Comparison of ENCODE assay signal across 19 cellular contexts in the genomic region with DNA sequence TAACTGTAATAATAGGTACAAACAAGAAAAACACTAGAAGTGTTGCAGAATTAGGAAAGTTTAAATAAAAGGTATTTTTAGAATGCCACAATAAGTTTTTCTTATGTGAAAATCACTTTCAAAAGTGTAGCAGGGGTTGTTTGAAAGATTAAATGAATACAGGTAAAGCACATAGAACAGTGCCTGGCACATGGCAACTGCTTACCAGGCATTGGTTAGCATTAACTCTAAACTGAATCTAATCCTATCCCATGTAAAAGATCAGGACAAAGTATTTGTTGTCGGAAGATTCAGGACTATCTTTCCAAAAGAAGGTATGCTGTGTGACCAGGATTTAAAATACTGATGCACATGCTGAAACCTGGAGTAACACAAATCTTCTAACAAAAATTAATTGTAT. TPM values are rescaled to one million over a fixed set of nuclear protein-coding genes. Genes with fewer than 3 reads are reported as not detected.
DNase-seq lines count a peak whose midpoint lies in the region; ATAC-seq and TF ChIP-seq lines count a peak whose summit lies in the region.
"Had no signal": no experiment of that assay in that cellular context is flagged by ENCODE, and none has a peak within 500 bp of the region (broad histone marks: within the 10 kb centered on the region; RNA-seq: fewer than 3 reads in every experiment).

No MANE protein-coding gene starts in this region.

- no peak overlapping the region for H2AK5ac ChIP-seq in neuronal stem cell (ENCODE audit: low read depth, low read length)

- CTCF ChIA-PET in T-cell (lab: Charles Lee): no interaction called here

- ATAC-seq in natural killer cell (no peak), T-cell (replicated peaks in 1 of 4) (no peak), GM19351 (IDR thresholded peaks at IDR 0.05; ENCODE audit: unreplicated experiment) (no peak)
- ATAC-seq in natural killer cell treated with Interleukin-12 subunit alpha and Interleukin-12 subunit beta and Interleukin-15 and Interleukin-18, amount 100 ng/mL, for 72 hours: no peak
- ATAC-seq: GM23338, HCT116 had no signal

- peaks cover 0 to 7% of the 10 kb centered on the region in 2 donors for H3K36me3 ChIP-seq in neuronal stem cell (replicated peaks in 1 of 2; ENCODE audit: control insufficient read depth in 2 of 2, insufficient read depth in 2 of 2, low read length in 2 of 2)
- H3K36me3 ChIP-seq: BLaER1, Peyer's patch had no signal

- peaks cover 0 to 15% of the 10 kb centered on the region in 2 donors for H3K9me3 ChIP-seq in neuronal stem cell (replicated peaks in 1 of 2; ENCODE audit: control insufficient read depth in 2 of 2, insufficient read depth in 1 of 2, low read depth in 1 of 2, low read length in 2 of 2)
- H3K9me3 ChIP-seq: BLaER1, Peyer's patch, SJSA1 had no signal

- no peak overlapping the region for H2BK12ac ChIP-seq in neuronal stem cell (ENCODE audit: low read length)

- TF ChIP-seq CTCF in natural killer cell (IDR thresholded peaks at IDR 0.05): no peak

- H3K4me3 Mint-ChIP-seq in natural killer cell (peak overlapping the region; percentile 29), T-cell (no peak overlapping the region), immature natural killer cell (no peak overlapping the region)
- no peak overlapping the region for H3K4me3 Mint-ChIP-seq in natural killer cell treated with Interleukin-12 subunit alpha and Interleukin-12 subunit beta and Interleukin-15 and Interleukin-18, amount 100 ng/mL, for 72 hours
- H3K4me3 Mint-ChIP-seq: GM23338 had no signal

- H4K8ac ChIP-seq in neuronal stem cell (ENCODE audit: low read depth, low read length): no peak overlapping the region

- H3K27ac ChIP-seq in neuronal stem cell (replicated peaks; ENCODE audit: low read length): no peak overlapping the region
- H3K27ac ChIP-seq: BLaER1, Peyer's patch, SJSA1 had no signal

- DNase-seq in natural killer cell (no peak), T-cell (no peak), immature natural killer cell (no peak), amygdala (lab: John Stamatoyannopoulos, UW) (no peak), neuronal stem cell (ENCODE audit: low spot score) (no peak)
- DNase-seq in natural killer cell treated with Interleukin-12 subunit alpha and Interleukin-12 subunit beta and Interleukin-15 and Interleukin-18, amount 100 ng/mL, for 72 hours (ENCODE audit: low spot score): no peak
- DNase-seq: DMS153, GDM1, NCI-H1092 treated with DMSO at 0.1 percent for 48 hours, NCI-H146, NCI-H2029 treated with DMSO at 0.1 percent for 48 hours, NCI-H2171, NCI-H526, Peyer's patch had no signal

- H3K18ac ChIP-seq in neuronal stem cell (ENCODE audit: low read length): no peak overlapping the region

- H3K4ac ChIP-seq in neuronal stem cell (ENCODE audit: low read length): no peak overlapping the region

- H2AFZ ChIP-seq in neuronal stem cell (ENCODE audit: low read length): no peak overlapping the region
- H2AFZ ChIP-seq: GM23338 had no signal

- H3K27ac Mint-ChIP-seq in natural killer cell (peak overlapping the region; percentile 57 to 80), T-cell (peak overlapping the region; percentile 69 to 80), immature natural killer cell (peak overlapping the region in 4 of 6 donors; percentile 1 to 72 (median 53))
- H3K27ac Mint-ChIP-seq in natural killer cell treated with Interleukin-12 subunit alpha and Interleukin-12 subunit beta and Interleukin-15 and Interleukin-18, amount 100 ng/mL, for 72 hours: no peak overlapping the region
- H3K27ac Mint-ChIP-seq: GM23338 had no signal

- H3K79me1 ChIP-seq in neuronal stem cell (ENCODE audit: low read depth, low read length): no peaks in the 10 kb centered on the region

- intact Hi-C loops in natural killer cell (cut with micrococcal nuclease): loop anchor here (5.0 kb wide), 3 partner anchors 54 to 476 kb away; no protein-coding TSS in a partner anchor

- H2BK120ac ChIP-seq in neuronal stem cell (ENCODE audit: low read depth, low read length): no peak overlapping the region

- no peak overlapping the region for H2BK5ac ChIP-seq in neuronal stem cell (ENCODE audit: low read length)

- no peaks in the 10 kb centered on the region for H3K9me3 Mint-ChIP-seq in natural killer cell
- no peaks in the 10 kb centered on the region for H3K9me3 Mint-ChIP-seq in natural killer cell treated with Interleukin-12 subunit alpha and Interleukin-12 subunit beta and Interleukin-15 and Interleukin-18, amount 100 ng/mL, for 72 hours
- peaks cover 0 to 2% (median 0%) of the 10 kb centered on the region in 3 donors for H3K9me3 Mint-ChIP-seq in T-cell
- H3K9me3 Mint-ChIP-seq in immature natural killer cell: no peaks in the 10 kb centered on the region
- H3K9me3 Mint-ChIP-seq: GM23338 had no signal

- no peak overlapping the region for H3K4me2 ChIP-seq in neuronal stem cell (ENCODE audit: insufficient read depth, low read length, poor library complexity, severe bottlenecking)
- H3K4me2 ChIP-seq: BLaER1, GM23338 had no signal

- no peaks in the 10 kb centered on the region for H3K36me3 Mint-ChIP-seq in natural killer cell
- no peaks in the 10 kb centered on the region for H3K36me3 Mint-ChIP-seq in natural killer cell treated with Interleukin-12 subunit alpha and Interleukin-12 subunit beta and Interleukin-15 and Interleukin-18, amount 100 ng/mL, for 72 hours
- peaks cover 7% of the 10 kb centered on the region for H3K36me3 Mint-ChIP-seq in T-cell
- no peaks in the 10 kb centered on the region for H3K36me3 Mint-ChIP-seq in immature natural killer cell

- H3K4me1 ChIP-seq in neuronal stem cell (ENCODE audit: control insufficient read depth in 2 of 2, insufficient read depth in 1 of 2, low read depth in 1 of 2, low read length in 2 of 2): peaks cover 2 to 21% of the 10 kb centered on the region in 2 donors
- H3K4me1 ChIP-seq: Peyer's patch had no signal

- H3K27me3 Mint-ChIP-seq in natural killer cell (ENCODE audit: low read depth in 2 of 2): no peaks in the 10 kb centered on the region
- no peaks in the 10 kb centered on the region for H3K27me3 Mint-ChIP-seq in natural killer cell treated with Interleukin-12 subunit alpha and Interleukin-12 subunit beta and Interleukin-15 and Interleukin-18, amount 100 ng/mL, for 72 hours
- H3K27me3 Mint-ChIP-seq in T-cell: no peaks in the 10 kb centered on the region
- H3K27me3 Mint-ChIP-seq in immature natural killer cell (ENCODE audit: low read depth in 3 of 3): peaks cover 10 to 20% (median 13%) of the 10 kb centered on the region in 3 donors

- POLR2A ChIA-PET in T-cell (lab: Charles Lee): interaction anchor here (0.7 to 0.8 kb wide), 2 partner anchors 8 to 228 kb away, joined by 3 read pairs; no protein-coding TSS in a partner anchor

- no peak overlapping the region for H3K14ac ChIP-seq in neuronal stem cell (ENCODE audit: low read length)

- no peak overlapping the region for H3K4me3 ChIP-seq in neuronal stem cell (ENCODE audit: low read length in 2 of 2)
- H3K4me3 ChIP-seq: BLaER1, GM23338, Peyer's patch, SJSA1 had no signal

- H3K27me3 ChIP-seq in neuronal stem cell (ENCODE audit: control insufficient read depth in 3 of 3, insufficient read depth in 3 of 3, low read depth in 1 of 3, low read length in 3 of 3): no peaks in the 10 kb centered on the region
- H3K27me3 ChIP-seq: BLaER1, SJSA1 had no signal

- H2BK15ac ChIP-seq in neuronal stem cell (ENCODE audit: low read length): no peak overlapping the region

- no peak overlapping the region for H4K91ac ChIP-seq in neuronal stem cell (ENCODE audit: low read depth, low read length, poor library complexity)

- H3K9ac ChIP-seq in neuronal stem cell (ENCODE audit: low read depth, low read length, poor library complexity): no peak overlapping the region
- H3K9ac ChIP-seq: BLaER1 had no signal

- H3K4me1 Mint-ChIP-seq in natural killer cell: peaks cover 38 to 41% of the 10 kb centered on the region in 2 donors
- peaks cover 26 to 35% of the 10 kb centered on the region in 2 donors for H3K4me1 Mint-ChIP-seq in natural killer cell treated with Interleukin-12 subunit alpha and Interleukin-12 subunit beta and Interleukin-15 and Interleukin-18, amount 100 ng/mL, for 72 hours (ENCODE audit: low read depth in 2 of 2)
- H3K4me1 Mint-ChIP-seq in T-cell: peaks cover 61 to 68% (median 62%) of the 10 kb centered on the region in 3 donors
- peaks cover 44 to 66% of the 10 kb centered on the region in 2 donors for H3K4me1 Mint-ChIP-seq in immature natural killer cell

- H3K23ac ChIP-seq in neuronal stem cell (ENCODE audit: low read depth, low read length, poor library complexity): no peak overlapping the region

- no CpG with 5 or more reads among the region's 1 CpG for WGBS in neuronal stem cell (ENCODE audit: extremely low coverage in 2 of 2, insufficient read length in 2 of 2, insufficient replicate concordance in 1 of 2), 2 donors

RNA-seq across cellular contexts. Expression of a gene that starts 3.3 kb away (rescaled TPM):
- total RNA-seq in natural killer cell (100 to 1,000 TPM; 135 to 157 (median 136) TPM), T-cell (100 to 1,000 TPM in 4 of 5 donors, 10 to 100 TPM in 1; 94.5 to 124 (median 112) TPM)
- total RNA-seq in natural killer cell treated with Interleukin-12 subunit alpha and Interleukin-12 subunit beta and Interleukin-15 and Interleukin-18, amount 100 ng/mL, for 72 hours: 10 to 100 TPM; 38.1 to 41.8 TPM
- polyA plus RNA-seq in immature natural killer cell: 1 to 10 TPM; 2.5 to 7.3 (median 5.2) TPM
- 33.9 TPM for polyA plus RNA-seq in neuronal stem cell (2013, experiment 1 of 2)
- polyA plus RNA-seq in neuronal stem cell (2013, experiment 2 of 2): 33.7 TPM

Comparison
In these comparisons a context has a peak if more than half of its experiments do, and no peak if none do; other contexts are left out.
1. H3K27ac Mint-ChIP-seq: peak in natural killer cell (2 of 2), T-cell (2 of 2) and immature natural killer cell (4 of 6); none in natural killer cell treated with Interleukin-12 subunit alpha and Interleukin-12 subunit beta and Interleukin-15 and Interleukin-18, amount 100 ng/mL, for 72 hours (0 of 2).